26 cellular contexts compared by ENCODE assay signal in genomic region chr1:30161953-30162352, GRCh38.
"Had no signal": no experiment of that assay in that cellular context is flagged by ENCODE, and none has a peak within 500 bp of the region (broad histone marks: within the 10 kb centered on the region; RNA-seq: fewer than 3 reads in every experiment).

No MANE protein-coding gene starts in this region.

- H3K9ac ChIP-seq: parathyroid adenoma had no signal

- ATAC-seq: effector memory CD8-positive, alpha-beta T cell; gastrocnemius medialis; left lobe of liver; mucosa of descending colon; natural killer cell treated with Interleukin-12 subunit alpha and Interleukin-12 subunit beta and Interleukin-15 and Interleukin-18, amount 100 ng/mL, for 72 hours; stimulated activated naive CD8-positive, alpha-beta T cell treated with anti-CD3 and anti-CD28 coated beads, Interleukin-15, amount 100 ng/mL, for 72 hours had no signal

- H3K27ac ChIP-seq: coronary artery, gastrocnemius medialis, parathyroid adenoma, right lobe of liver, suprapubic skin, transverse colon had no signal

- H3K79me2 ChIP-seq: parathyroid adenoma had no signal

- DNase-seq: dermis blood vessel endothelial cell; effector memory CD8-positive, alpha-beta T cell; foreskin fibroblast; gastrocnemius medialis; head of caudate nucleus; mucosa of descending colon; naive B cell; right lobe of liver; stimulated activated CD4-positive, alpha-beta T cell treated with anti-CD3 and anti-CD28 coated beads, Interleukin-12 subunit alpha, Interleukin-12 subunit beta, amount 100 ng/mL, for 4 hours; stimulated activated CD4-positive, alpha-beta T cell treated with anti-CD3 and anti-CD28 coated beads, Interleukin-1b, Interleukin-23, amount 100 ng/mL, for 48 hours; stimulated activated CD4-positive, alpha-beta T cell treated with anti-CD3 and anti-CD28 coated beads, Interleukin-4, amount 100 ng/mL, for 1 hour; stimulated activated CD8-positive, alpha-beta memory T cell treated with anti-CD3 and anti-CD28 coated beads, Interleukin-4, amount 100 ng/mL, for 48 hours; stimulated activated naive CD4-positive, alpha-beta T cell; stimulated activated naive CD8-positive, alpha-beta T cell treated with anti-CD3 and anti-CD28 coated beads, Interleukin-15, amount 100 ng/mL, for 72 hours; transverse colon had no signal

- H3K36me3 Mint-ChIP-seq: memory B cell; mesothelial cell of epicardium; naive B cell; natural killer cell treated with Interleukin-12 subunit alpha and Interleukin-12 subunit beta and Interleukin-15 and Interleukin-18, amount 100 ng/mL, for 72 hours had no signal

- H3K36me3 ChIP-seq: gastrocnemius medialis, right lobe of liver, suprapubic skin, transverse colon had no signal

- H3K4me2 ChIP-seq: smooth muscle cell had no signal

- H3K4me3 ChIP-seq: coronary artery, gastrocnemius medialis, lung, mucosa of descending colon, right lobe of liver, smooth muscle cell, suprapubic skin, transverse colon had no signal

- H3K9me3 Mint-ChIP-seq: effector memory CD8-positive, alpha-beta T cell; memory B cell; mesothelial cell of epicardium; natural killer cell treated with Interleukin-12 subunit alpha and Interleukin-12 subunit beta and Interleukin-15 and Interleukin-18, amount 100 ng/mL, for 72 hours; neural crest cell; stimulated activated naive CD8-positive, alpha-beta T cell treated with anti-CD3 and anti-CD28 coated beads, Interleukin-15, amount 100 ng/mL, for 72 hours had no signal

- H3K4me3 Mint-ChIP-seq: effector memory CD8-positive, alpha-beta T cell; memory B cell; mesothelial cell of epicardium; naive B cell; natural killer cell treated with Interleukin-12 subunit alpha and Interleukin-12 subunit beta and Interleukin-15 and Interleukin-18, amount 100 ng/mL, for 72 hours; neural crest cell; stimulated activated naive CD8-positive, alpha-beta T cell treated with anti-CD3 and anti-CD28 coated beads, Interleukin-15, amount 100 ng/mL, for 72 hours had no signal

- H3K4me1 ChIP-seq: gastrocnemius medialis, parathyroid adenoma, right lobe of liver, suprapubic skin, transverse colon had no signal

- H3K27me3 ChIP-seq: right lobe of liver had no signal

- H3K4me1 Mint-ChIP-seq: memory B cell; naive B cell; stimulated activated naive CD8-positive, alpha-beta T cell treated with anti-CD3 and anti-CD28 coated beads, Interleukin-15, amount 100 ng/mL, for 72 hours had no signal

- H3K27ac Mint-ChIP-seq: effector memory CD8-positive, alpha-beta T cell; memory B cell; mesothelial cell of epicardium; naive B cell; natural killer cell treated with Interleukin-12 subunit alpha and Interleukin-12 subunit beta and Interleukin-15 and Interleukin-18, amount 100 ng/mL, for 72 hours; progenitor cell of endocrine pancreas; stimulated activated naive CD8-positive, alpha-beta T cell treated with anti-CD3 and anti-CD28 coated beads, Interleukin-15, amount 100 ng/mL, for 72 hours had no signal
